In the genomic region with DNA sequence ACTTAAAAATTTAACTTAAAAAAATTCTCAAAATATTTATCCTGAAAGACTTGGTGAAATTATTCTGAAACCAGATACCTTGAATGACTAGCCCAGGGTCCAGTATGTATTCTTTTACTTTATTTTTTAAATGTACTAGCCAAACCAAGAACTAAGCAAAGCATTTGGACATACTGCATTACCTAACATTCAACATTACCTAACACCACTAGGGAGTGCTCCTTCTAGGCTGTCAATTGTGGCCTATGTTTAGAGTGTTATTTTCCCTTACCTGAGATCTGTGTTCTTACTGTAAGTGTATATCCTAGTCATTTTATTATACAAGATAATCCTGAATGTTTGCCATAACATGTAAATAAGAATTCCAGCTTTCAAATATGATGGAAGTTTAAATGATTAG, we compare ENCODE assay signal across 17 cellular contexts.
DNase-seq lines count a peak whose midpoint lies in the region; ATAC-seq lines count a peak whose summit lies in the region.
"Had no signal": no experiment of that assay in that cellular context is flagged by ENCODE, and none has a peak within 500 bp of the region (broad histone marks: within the 10 kb centered on the region; RNA-seq: fewer than 3 reads in every experiment).

No MANE protein-coding gene starts in this region.

- H3K9me3 Mint-ChIP-seq in stimulated activated effector memory CD8-positive, alpha-beta T cell treated with anti-CD3 and anti-CD28 coated beads, Interleukin-12 subunit alpha, Interleukin-12 subunit beta, amount 100 ng/mL, for 72 hours: peaks cover 3% of the 10 kb centered on the region
- H3K9me3 Mint-ChIP-seq: activated naive CD4-positive, alpha-beta T cell treated with anti-CD3 and anti-CD28 coated beads for 36 hours had no signal

- H3K4me3 ChIP-seq in HUES64 (ENCODE audit: low read length) (peak overlapping the region; percentile 60), SJCRH30 (no peak overlapping the region)

- H3K9ac ChIP-seq in HUES64 (ENCODE audit: low read depth, low read length): no peak overlapping the region

- H3K4me1 ChIP-seq in HUES64 (ENCODE audit: insufficient read depth, low read length) (peaks cover 28% of the 10 kb centered on the region), SJCRH30 (no peaks in the 10 kb centered on the region)

- DNase-seq in amniotic epithelial cell (ENCODE audit: low read depth) (peak; percentile 27), iris pigment epithelial cell (ENCODE audit: low read depth) (peak; percentile 26), midbrain (lab: John Stamatoyannopoulos, UW) (no peak), SJCRH30 (no peak)
- DNase-seq in stimulated activated effector memory CD8-positive, alpha-beta T cell treated with anti-CD3 and anti-CD28 coated beads, Interleukin-12 subunit alpha, Interleukin-12 subunit beta, amount 100 ng/mL, for 72 hours (ENCODE audit: low spot score in 2 of 2): no peak
- DNase-seq: activated B cell treated with CpG ODN at 0.5 μM for 24 hours; activated naive CD4-positive, alpha-beta T cell treated with anti-CD3 and anti-CD28 coated beads for 36 hours; mammary epithelial cell; NCI-H2029; NCI-H82; stimulated activated CD4-positive, alpha-beta T cell treated with anti-CD3 and anti-CD28 coated beads, Interleukin-4, amount 100 ng/mL, for 1 hour; stimulated activated CD8-positive, alpha-beta memory T cell treated with anti-CD3 and anti-CD28 coated beads, Interleukin-4, amount 100 ng/mL, for 48 hours had no signal

- H3K27ac ChIP-seq in HUES64 (ENCODE audit: low read depth, low read length) (no peak overlapping the region), SJCRH30 (no peak overlapping the region)
- H3K27ac ChIP-seq: neutrophil had no signal

- no peaks in the 10 kb centered on the region for H3K27me3 ChIP-seq in HUES64 (ENCODE audit: insufficient read depth, low read length)
- no peaks in the 10 kb centered on the region for H3K27me3 ChIP-seq in SJCRH30
- H3K27me3 ChIP-seq: neutrophil had no signal

- H3K9me3 ChIP-seq in HUES64 (ENCODE audit: insufficient read depth, low read depth, low read length) (no peaks in the 10 kb centered on the region), SJCRH30 (replicated peaks) (no peaks in the 10 kb centered on the region)
- H3K9me3 ChIP-seq: neutrophil had no signal

- no peaks in the 10 kb centered on the region for H3K4me1 Mint-ChIP-seq in stimulated activated effector memory CD8-positive, alpha-beta T cell treated with anti-CD3 and anti-CD28 coated beads, Interleukin-12 subunit alpha, Interleukin-12 subunit beta, amount 100 ng/mL, for 72 hours
- H3K4me1 Mint-ChIP-seq: activated B cell treated with CpG ODN at 0.5 μM for 24 hours had no signal

- no peaks in the 10 kb centered on the region for H3K36me3 ChIP-seq in HUES64 (ENCODE audit: insufficient read depth, low read length)
- no peaks in the 10 kb centered on the region for H3K36me3 ChIP-seq in SJCRH30
- H3K36me3 ChIP-seq: neutrophil had no signal

- H3K36me3 Mint-ChIP-seq in stimulated activated effector memory CD8-positive, alpha-beta T cell treated with anti-CD3 and anti-CD28 coated beads, Interleukin-12 subunit alpha, Interleukin-12 subunit beta, amount 100 ng/mL, for 72 hours: no peaks in the 10 kb centered on the region

- H3K27ac Mint-ChIP-seq in stimulated activated effector memory CD8-positive, alpha-beta T cell treated with anti-CD3 and anti-CD28 coated beads, Interleukin-12 subunit alpha, Interleukin-12 subunit beta, amount 100 ng/mL, for 72 hours: no peak overlapping the region
- H3K27ac Mint-ChIP-seq: activated B cell treated with CpG ODN at 0.5 μM for 24 hours; activated naive CD4-positive, alpha-beta T cell treated with anti-CD3 and anti-CD28 coated beads for 36 hours; T-helper 1 cell treated with Interleukin-12 subunit alpha and Interleukin-12 subunit beta and Interleukin-4 antibody, amounts not matched to agents 30 μg/mL and 1 μg/mL, for 36 hours had no signal

- ATAC-seq in stimulated activated effector memory CD8-positive, alpha-beta T cell treated with anti-CD3 and anti-CD28 coated beads, Interleukin-12 subunit alpha, Interleukin-12 subunit beta, amount 100 ng/mL, for 72 hours: no peak
- ATAC-seq in GM19395 (IDR thresholded peaks at IDR 0.05; ENCODE audit: unreplicated experiment): no peak
- ATAC-seq: sciatic nerve had no signal

- H3K4me3 Mint-ChIP-seq in stimulated activated effector memory CD8-positive, alpha-beta T cell treated with anti-CD3 and anti-CD28 coated beads, Interleukin-12 subunit alpha, Interleukin-12 subunit beta, amount 100 ng/mL, for 72 hours: peak overlapping the region; percentile 37
- H3K4me3 Mint-ChIP-seq: activated B cell treated with CpG ODN at 0.5 μM for 24 hours; activated naive CD4-positive, alpha-beta T cell treated with anti-CD3 and anti-CD28 coated beads for 36 hours; T-helper 1 cell treated with Interleukin-12 subunit alpha and Interleukin-12 subunit beta and Interleukin-4 antibody, amounts not matched to agents 30 μg/mL and 1 μg/mL, for 36 hours had no signal

Comparison
In these comparisons a context has a peak if more than half of its experiments do, and no peak if none do; other contexts are left out.
1. DNase-seq: peak in amniotic epithelial cell (single experiment) and iris pigment epithelial cell (single experiment); none in stimulated activated effector memory CD8-positive, alpha-beta T cell treated with anti-CD3 and anti-CD28 coated beads, Interleukin-12 subunit alpha, Interleukin-12 subunit beta, amount 100 ng/mL, for 72 hours (0 of 2), midbrain (single experiment) and SJCRH30 (0 of 2).